ENCODE assay signal across 21 cellular contexts in genomic region chr2:186410802-186411201, GRCh38.
A peak's percentile ranks its signal among the peaks of the same experiment; 100 is the strongest.
DNase-seq lines count a peak whose midpoint lies in the region; ATAC-seq, FAIRE-seq and TF ChIP-seq lines count a peak whose summit lies in the region.
"Had no signal": no experiment of that assay in that cellular context is flagged by ENCODE, and none has a peak within 500 bp of the region (broad histone marks: within the 10 kb centered on the region; RNA-seq: fewer than 3 reads in every experiment).

No MANE protein-coding gene starts in this region.

- H3K27me3 ChIP-seq in HepG2 (ENCODE audit: control insufficient read depth in 1 of 2, insufficient read depth in 2 of 2, low read length in 2 of 2) (no peaks in the 10 kb centered on the region), small intestine (ENCODE audit: control insufficient read depth in 2 of 2, insufficient read depth in 2 of 2, low read length in 2 of 2) (no peaks in the 10 kb centered on the region)
- H3K27me3 ChIP-seq: BLaER1 treated with 17β-estradiol and CSF1 and Interleukin-3, amounts not matched to agents 10 nM and 100 nM had no signal

- no peak for TF ChIP-seq CTCF in HepG2 (CRISPR knock-in tag; IDR thresholded peaks at IDR 0.05)

- intact Hi-C loops in HepG2 (cut with micrococcal nuclease; ENCODE audit: unreplicated experiment), result no loop called here

- no peaks in the 10 kb centered on the region for H3K4me1 Mint-ChIP-seq in activated naive CD8-positive, alpha-beta T cell treated with anti-CD3 and anti-CD28 coated beads for 36 hours
- H3K4me1 Mint-ChIP-seq: B cell had no signal

- TF ChIP-seq POLR2A in HepG2 (IDR thresholded peaks at IDR 0.05; ENCODE audit: insufficient read depth in 1 of 2, low read depth in 2 of 2, low read length in 2 of 2), result no peak

- no peak overlapping the region for H2AFZ ChIP-seq in HepG2 (ENCODE audit: low read length)

- H3K27me3 Mint-ChIP-seq in activated naive CD8-positive, alpha-beta T cell treated with anti-CD3 and anti-CD28 coated beads for 36 hours, result no peaks in the 10 kb centered on the region
- H3K27me3 Mint-ChIP-seq: B cell; CD4-positive, alpha-beta T cell had no signal

- peaks cover 9% of the 10 kb centered on the region for H3K9me3 Mint-ChIP-seq in activated naive CD8-positive, alpha-beta T cell treated with anti-CD3 and anti-CD28 coated beads for 36 hours

- H3K4me1 ChIP-seq in HepG2 (ENCODE audit: insufficient read depth, low read length), result 0 out of 2 replicates have a peak, but pooled peaks cover 7% of the 10 kb centered on the region
- no peaks in the 10 kb centered on the region for H3K4me1 ChIP-seq in small intestine (ENCODE audit: control insufficient read depth in 2 of 2, insufficient read depth in 1 of 2, low read depth in 1 of 2, low read length in 1 of 2)
- H3K4me1 ChIP-seq: A549; BLaER1 treated with 17β-estradiol and CSF1 and Interleukin-3, amounts not matched to agents 10 nM and 100 nM; Caco-2 had no signal

- no peak for TF ChIP-seq RAD21 in HepG2 (CRISPR knock-in tag; IDR thresholded peaks at IDR 0.05)

- ATAC-seq in HepG2, result no peak
- ATAC-seq: A549; CD8-positive, alpha-beta T cell had no signal

- in situ Hi-C loops in HepG2 (cut with HindIII; ENCODE audit: extremely low pct_ligation_motif_present, low pct_unique_long_range_greater_than_20kb), result no loop called here

- CTCF ChIA-PET in HepG2 (lab: Yijun Ruan, JAX; ENCODE audit: low intra/inter-chr PET ratio, low total read pairs), result no interaction called here

- H3K36me3 Mint-ChIP-seq in activated naive CD8-positive, alpha-beta T cell treated with anti-CD3 and anti-CD28 coated beads for 36 hours, result peaks cover 37% of the 10 kb centered on the region

- H4K20me1 ChIP-seq in HepG2 (ENCODE audit: insufficient read depth, low read length), result no peaks in the 10 kb centered on the region
- H4K20me1 ChIP-seq: BLaER1 treated with 17β-estradiol and CSF1 and Interleukin-3, amounts not matched to agents 10 nM and 100 nM had no signal

- no peak overlapping the region for H3K27ac Mint-ChIP-seq in activated naive CD8-positive, alpha-beta T cell treated with anti-CD3 and anti-CD28 coated beads for 36 hours
- H3K27ac Mint-ChIP-seq: B cell; CD4-positive, alpha-beta T cell; CD8-positive, alpha-beta T cell had no signal

- FAIRE-seq in HepG2 (lab: Jason Lieb, UNC) (no peak), small intestine (lab: Jason Lieb, UNC) (no peak)
- FAIRE-seq: A549, D721Med, G401.6, GM12891, GM19239 had no signal

- no TSS peak for BruUV-seq in HepG2 (replicated peaks; lab: Mats Ljungman, UMichigan)

- H3K4me2 ChIP-seq in HepG2 (ENCODE audit: low read depth, low read length), result no peak overlapping the region
- H3K4me2 ChIP-seq: A549; BLaER1 treated with 17β-estradiol and CSF1 and Interleukin-3, amounts not matched to agents 10 nM and 100 nM had no signal

- H3K27ac ChIP-seq in HepG2 (ENCODE audit: extremely low read length, insufficient read depth, low read length) (no peak overlapping the region), small intestine (ENCODE audit: low read depth in 1 of 2, low read length in 1 of 2) (no peak overlapping the region)
- H3K27ac ChIP-seq: 22Rv1; A549; BLaER1 treated with 17β-estradiol and CSF1 and Interleukin-3, amounts not matched to agents 10 nM and 100 nM; C4-2B had no signal

- H3K36me3 ChIP-seq in HepG2 (replicated peaks in 1 of 2; ENCODE audit: control insufficient read depth in 1 of 2, insufficient read depth in 2 of 2, low read length in 2 of 2) (no peaks in the 10 kb centered on the region; a peak in 1 of 5 replicates), small intestine (ENCODE audit: control insufficient read depth in 2 of 2, insufficient read depth in 2 of 2, low read length in 2 of 2) (no peaks in the 10 kb centered on the region)
- H3K36me3 ChIP-seq: BLaER1 treated with 17β-estradiol and CSF1 and Interleukin-3, amounts not matched to agents 10 nM and 100 nM had no signal

- H3K4me3 ChIP-seq in HepG2 (replicated peaks in 1 of 3; ENCODE audit: insufficient read depth in 1 of 3, low read depth in 2 of 3, low read length in 3 of 3) (no peak overlapping the region), small intestine (ENCODE audit: low read depth in 1 of 2, low read length in 2 of 2) (no peak overlapping the region)
- H3K4me3 ChIP-seq: A549; BLaER1 treated with 17β-estradiol and CSF1 and Interleukin-3, amounts not matched to agents 10 nM and 100 nM had no signal

- H3K9ac ChIP-seq in HepG2 (ENCODE audit: insufficient read depth, low read depth, low read length), result no peak overlapping the region
- H3K9ac ChIP-seq: BLaER1 treated with 17β-estradiol and CSF1 and Interleukin-3, amounts not matched to agents 10 nM and 100 nM had no signal

- no peak for TF ChIP-seq EP300 in HepG2 (IDR thresholded peaks at IDR 0.05; ENCODE audit: low read depth in 2 of 2, low read length in 2 of 2)
- TF ChIP-seq EP300 in HepG2 (CRISPR knock-in tag; IDR thresholded peaks at IDR 0.05; ENCODE audit: borderline replicate concordance), result no peak

- no peaks in the 10 kb centered on the region for H3K79me2 ChIP-seq in HepG2 (ENCODE audit: insufficient read depth, low read length)

- H3K4me3 Mint-ChIP-seq in activated naive CD8-positive, alpha-beta T cell treated with anti-CD3 and anti-CD28 coated beads for 36 hours, result no peak overlapping the region
- H3K4me3 Mint-ChIP-seq: B cell; CD4-positive, alpha-beta T cell; CD8-positive, alpha-beta T cell had no signal

- WGBS in HepG2 (ENCODE audit: low lambda C conversion rate), result 100% methylated on average over 2 of the region's 2 CpGs
- 87 to 98% (median 92%) methylated on average over 2 of the region's 2 CpGs for WGBS in small intestine, 3 donors

- peak; percentile 14 for DNase-seq in amniotic epithelial cell (ENCODE audit: low read depth)
- peak; percentile 9 for DNase-seq in HepG2 (ENCODE audit: low spot score)
- peak; percentile 25 for DNase-seq in small intestine
- no peak for DNase-seq in HuH-7.5 (ENCODE audit: low spot score)
- no peak for DNase-seq in activated naive CD8-positive, alpha-beta T cell treated with anti-CD3 and anti-CD28 coated beads for 36 hours
- DNase-seq: AML-193; Caco-2; Calu3; CD4-positive, alpha-beta T cell; CD8-positive, alpha-beta T cell; DMS79 treated with DMSO at 0.1 percent for 48 hours; GF-D8 had no signal

- H3K9me3 ChIP-seq in HepG2 (ENCODE audit: low read length), result no peaks in the 10 kb centered on the region
- no peaks in the 10 kb centered on the region for H3K9me3 ChIP-seq in small intestine (ENCODE audit: control insufficient read depth, low read depth)
- H3K9me3 ChIP-seq: Caco-2 had no signal

- POLR2A ChIA-PET in HepG2 (lab: Yijun Ruan, JAX), result no interaction called here

TF ChIP-seq in HepG2, 621 proteins besides CTCF, POLR2A, EP300 and RAD21 (continues in another document):
- TF ChIP-seq, protein P1, sequence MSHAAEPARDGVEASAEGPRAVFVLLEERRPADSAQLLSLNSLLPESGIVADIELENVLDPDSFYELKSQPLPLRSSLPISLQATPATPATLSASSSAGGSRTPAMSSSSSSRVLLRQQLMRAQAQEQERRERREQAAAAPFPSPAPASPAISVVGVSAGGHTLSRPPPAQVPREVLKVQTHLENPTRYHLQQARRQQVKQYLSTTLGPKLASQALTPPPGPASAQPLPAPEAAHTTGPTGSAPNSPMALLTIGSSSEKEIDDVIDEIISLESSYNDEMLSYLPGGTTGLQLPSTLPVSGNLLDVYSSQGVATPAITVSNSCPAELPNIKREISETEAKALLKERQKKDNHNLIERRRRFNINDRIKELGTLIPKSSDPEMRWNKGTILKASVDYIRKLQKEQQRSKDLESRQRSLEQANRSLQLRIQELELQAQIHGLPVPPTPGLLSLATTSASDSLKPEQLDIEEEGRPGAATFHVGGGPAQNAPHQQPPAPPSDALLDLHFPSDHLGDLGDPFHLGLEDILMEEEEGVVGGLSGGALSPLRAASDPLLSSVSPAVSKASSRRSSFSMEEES (CRISPR knock-in tag; IDR thresholded peaks at IDR 0.05), result no peak
- TF ChIP-seq STAT6 (CRISPR knock-in tag; IDR thresholded peaks at IDR 0.05; ENCODE audit: borderline replicate concordance), result no peak

Comparison
In these comparisons a context has a peak if more than half of its experiments do, and no peak if none do; other contexts are left out.
1. DNase-seq: peak in amniotic epithelial cell (single experiment), HepG2 (single experiment) and small intestine (single experiment); none in HuH-7.5 (single experiment) and activated naive CD8-positive, alpha-beta T cell treated with anti-CD3 and anti-CD28 coated beads for 36 hours (single experiment).